Comparison of ENCODE assay signal across 12 cellular contexts in genomic region chr14:103067231-103067954, GRCh38. TPM values are rescaled to one million over a fixed set of nuclear protein-coding genes. Genes with fewer than 3 reads are reported as not detected.
DNase-seq lines count a peak whose midpoint lies in the region; TF ChIP-seq lines count a peak whose summit lies in the region.
"Had no signal": no experiment of that assay in that cellular context is flagged by ENCODE, and none has a peak within 500 bp of the region (broad histone marks: within the 10 kb centered on the region; RNA-seq: fewer than 3 reads in every experiment).

No MANE protein-coding gene starts in this region.

- no peaks in the 10 kb centered on the region for H3K36me3 Mint-ChIP-seq in activated CD4-positive, alpha-beta T cell treated with anti-CD3 and anti-CD28 coated beads, Interleukin-2, amount 10 ng/mL, durations not matched to agents 24 days and 14 days (ENCODE audit: low read depth)
- H3K36me3 Mint-ChIP-seq: activated naive CD8-positive, alpha-beta T cell; CD4-positive, alpha-beta memory T cell had no signal

- H3K27me3 ChIP-seq in BJ (ENCODE audit: control insufficient read depth, insufficient read depth, low read length), result no peaks in the 10 kb centered on the region

- no peak overlapping the region for H3K27ac Mint-ChIP-seq in activated CD4-positive, alpha-beta T cell treated with anti-CD3 and anti-CD28 coated beads, Interleukin-2, amount 10 ng/mL, durations not matched to agents 24 days and 14 days
- H3K27ac Mint-ChIP-seq: activated naive CD8-positive, alpha-beta T cell; CD4-positive, alpha-beta memory T cell had no signal

- DNase-seq in BJ (ENCODE audit: low read depth), result peak; percentile 78
- peak; percentile 45 for DNase-seq in RWPE1 (ENCODE audit: low spot score)
- peak; percentile 93 for DNase-seq in fibroblast of villous mesenchyme (ENCODE audit: low read depth)
- peak; percentile 98 for DNase-seq in renal cortical epithelial cell (ENCODE audit: low read depth)
- DNase-seq in activated CD4-positive, alpha-beta T cell treated with anti-CD3 and anti-CD28 coated beads, Interleukin-2, amount 10 ng/mL, durations not matched to agents 24 days and 14 days, result no peak
- DNase-seq in activated CD4-positive, alpha-beta T cell treated with anti-CD3 and anti-CD28 coated beads, Interleukin-2, amount 50 U/mL, for 48 hours, result no peak
- no peak for DNase-seq in activated T-cell treated with anti-CD3 and anti-CD28 coated beads for 4 hours
- no peak for DNase-seq in RKO (ENCODE audit: low spot score)
- DNase-seq: CD4-positive, alpha-beta memory T cell; NCI-H524 treated with DMSO at 0.1 percent for 48 hours; occipital lobe had no signal

- TF ChIP-seq CTCF in BJ (IDR thresholded peaks at IDR 0.05; ENCODE audit: insufficient read depth, low read depth, low read length) (no peak), RWPE1 (conservative IDR thresholded peaks at IDR 0.05; ENCODE audit: low read depth) (no peak), fibroblast of villous mesenchyme (IDR thresholded peaks at IDR 0.05; ENCODE audit: insufficient read depth, low read depth, low read length) (no peak)

- no peaks in the 10 kb centered on the region for H3K4me1 Mint-ChIP-seq in activated CD4-positive, alpha-beta T cell treated with anti-CD3 and anti-CD28 coated beads, Interleukin-2, amount 10 ng/mL, durations not matched to agents 24 days and 14 days
- H3K4me1 Mint-ChIP-seq: CD4-positive, alpha-beta memory T cell had no signal

- H3K9me3 Mint-ChIP-seq in activated CD4-positive, alpha-beta T cell treated with anti-CD3 and anti-CD28 coated beads, Interleukin-2, amount 10 ng/mL, durations not matched to agents 24 days and 14 days, result no peaks in the 10 kb centered on the region
- H3K9me3 Mint-ChIP-seq: CD4-positive, alpha-beta memory T cell had no signal

- H3K36me3 ChIP-seq in BJ (ENCODE audit: control insufficient read depth, insufficient read depth, low read length), result no peaks in the 10 kb centered on the region

- no peak overlapping the region for H3K4me3 Mint-ChIP-seq in activated CD4-positive, alpha-beta T cell treated with anti-CD3 and anti-CD28 coated beads, Interleukin-2, amount 10 ng/mL, durations not matched to agents 24 days and 14 days
- H3K4me3 Mint-ChIP-seq: activated naive CD8-positive, alpha-beta T cell; CD4-positive, alpha-beta memory T cell had no signal

- H3K4me3 ChIP-seq in BJ (ENCODE audit: low read depth, low read length) (no peak overlapping the region), fibroblast of villous mesenchyme (ENCODE audit: low read depth, low read length) (no peak overlapping the region)

- peak overlapping the region; percentile 99 for H3K27ac ChIP-seq in RWPE1

- CTCF ChIA-PET in BJ (lab: Yijun Ruan, JAX), result interaction anchor here (1.0 kb wide), 1 partner anchor 9 kb away, joined by 3 read pairs; no protein-coding TSS in a partner anchor
- CTCF ChIA-PET in RWPE1 (lab: Yijun Ruan, JAX), result interaction anchor here (0.6 kb wide), 1 partner anchor 174 kb away, joined by 3 read pairs; no protein-coding TSS in a partner anchor

- POLR2A ChIA-PET in BJ (lab: Charles Lee), result interaction anchor here (0.7 to 1.0 kb wide), 2 partner anchors 10 to 11 kb away, joined by 3 to 10 read pairs; partner anchors contain the start of gene CDC42BPB
- POLR2A ChIA-PET in RWPE1 (lab: Yijun Ruan, JAX; ENCODE audit: low non-redundant PET), result no interaction called here

- intact Hi-C loops in activated CD4-positive, alpha-beta T cell treated with anti-CD3 and anti-CD28 coated beads, Interleukin-2, amount 10 ng/mL, durations not matched to agents 24 days and 14 days (cut with micrococcal nuclease), result no loop called here

- H3K27me3 Mint-ChIP-seq in activated CD4-positive, alpha-beta T cell treated with anti-CD3 and anti-CD28 coated beads, Interleukin-2, amount 10 ng/mL, durations not matched to agents 24 days and 14 days, result peaks cover 9% of the 10 kb centered on the region

RNA-seq across cellular contexts. Expression of gene CDC42BPB, which starts 10.0 kb away (rescaled TPM):
- polyA plus RNA-seq in BJ (2011; rRNA removed), result 41.4 and 66.5 TPM in 2 replicates
- polyA minus RNA-seq in BJ (2011; rRNA and poly(A)+ RNA removed), result 80.0 and 110 TPM in 2 replicates
- total RNA-seq in fibroblast of villous mesenchyme, result 104 and 122 TPM in 2 replicates
- 73.3 and 235 TPM in 2 replicates for total RNA-seq in renal cortical epithelial cell
- 1.5 and 1.7 TPM in 2 replicates for total RNA-seq in activated CD4-positive, alpha-beta T cell treated with anti-CD3 and anti-CD28 coated beads, Interleukin-2, amount 10 ng/mL, durations not matched to agents 24 days and 14 days

RNA-seq across cellular contexts. Expression of gene LBHD2, which starts 16.6 kb away (rescaled TPM):
- not detected in 2 replicates for polyA plus RNA-seq in BJ (2011; rRNA removed)
- polyA minus RNA-seq in BJ (2011; rRNA and poly(A)+ RNA removed), result not detected in 2 replicates
- total RNA-seq in fibroblast of villous mesenchyme, result not detected in 2 replicates
- total RNA-seq in renal cortical epithelial cell, result not detected in 2 replicates
- total RNA-seq in activated CD4-positive, alpha-beta T cell treated with anti-CD3 and anti-CD28 coated beads, Interleukin-2, amount 10 ng/mL, durations not matched to agents 24 days and 14 days, result not detected in 2 replicates
- total RNA-seq: CD4-positive, alpha-beta memory T cell; occipital lobe had no signal
- polyA plus RNA-seq: CD4-positive, alpha-beta memory T cell had no signal

RNA-seq across cellular contexts. Expression of gene EXOC3L4, which starts 27.1 kb away (rescaled TPM):
- not detected in 2 replicates for polyA plus RNA-seq in BJ (2011; rRNA removed)
- polyA minus RNA-seq in BJ (2011; rRNA and poly(A)+ RNA removed), result not detected in 2 replicates
- under 0.01 TPM in 1 of 2 replicates, not detected in the other for total RNA-seq in fibroblast of villous mesenchyme
- total RNA-seq in renal cortical epithelial cell, result 0.94 and 2.1 TPM in 2 replicates
- total RNA-seq in activated CD4-positive, alpha-beta T cell treated with anti-CD3 and anti-CD28 coated beads, Interleukin-2, amount 10 ng/mL, durations not matched to agents 24 days and 14 days, result not detected in 2 replicates
- total RNA-seq: CD4-positive, alpha-beta memory T cell had no signal
- polyA plus RNA-seq: CD4-positive, alpha-beta memory T cell had no signal

RNA-seq across cellular contexts. Expression of gene TNFAIP2, which starts 55.9 kb away (rescaled TPM):
- 16.7 and 28.2 TPM in 2 replicates for polyA plus RNA-seq in BJ (2011; rRNA removed)
- polyA minus RNA-seq in BJ (2011; rRNA and poly(A)+ RNA removed), result 22.9 and 28.3 TPM in 2 replicates
- total RNA-seq in fibroblast of villous mesenchyme (122 and 240 TPM in 2 replicates), renal cortical epithelial cell (530 and 1,373 TPM in 2 replicates)
- 0.37 and 0.50 TPM in 2 replicates for total RNA-seq in activated CD4-positive, alpha-beta T cell treated with anti-CD3 and anti-CD28 coated beads, Interleukin-2, amount 10 ng/mL, durations not matched to agents 24 days and 14 days
- polyA plus RNA-seq: CD4-positive, alpha-beta memory T cell had no signal

Comparison
In these comparisons a context has a peak if more than half of its experiments do, and no peak if none do; other contexts are left out.
1. DNase-seq: peak in BJ (single experiment), RWPE1 (single experiment), fibroblast of villous mesenchyme (single experiment) and renal cortical epithelial cell (single experiment); none in activated CD4-positive, alpha-beta T cell treated with anti-CD3 and anti-CD28 coated beads, Interleukin-2, amount 10 ng/mL, durations not matched to agents 24 days and 14 days (single experiment), activated CD4-positive, alpha-beta T cell treated with anti-CD3 and anti-CD28 coated beads, Interleukin-2, amount 50 U/mL, for 48 hours (0 of 2), activated T-cell treated with anti-CD3 and anti-CD28 coated beads for 4 hours (single experiment) and RKO (single experiment).
2. RNA of gene CDC42BPB, which starts 10.0 kb away (total RNA-seq): 73.3 to 235 TPM in renal cortical epithelial cell and 104 to 122 TPM in fibroblast of villous mesenchyme; 1.5 to 1.7 TPM in activated CD4-positive, alpha-beta T cell treated with anti-CD3 and anti-CD28 coated beads, Interleukin-2, amount 10 ng/mL, durations not matched to agents 24 days and 14 days; every median in the first group is over 10 times any median in the second.